8 cellular contexts compared by ENCODE assay signal in genomic region chr15:89750560-89751542, GRCh38. TPM values are rescaled to one million over a fixed set of nuclear protein-coding genes. Genes with fewer than 3 reads are reported as not detected.
A peak's percentile ranks its signal among the peaks of the same experiment; 100 is the strongest.
DNase-seq lines count a peak whose midpoint lies in the region; ATAC-seq and TF ChIP-seq lines count a peak whose summit lies in the region.

A gene with protein sequence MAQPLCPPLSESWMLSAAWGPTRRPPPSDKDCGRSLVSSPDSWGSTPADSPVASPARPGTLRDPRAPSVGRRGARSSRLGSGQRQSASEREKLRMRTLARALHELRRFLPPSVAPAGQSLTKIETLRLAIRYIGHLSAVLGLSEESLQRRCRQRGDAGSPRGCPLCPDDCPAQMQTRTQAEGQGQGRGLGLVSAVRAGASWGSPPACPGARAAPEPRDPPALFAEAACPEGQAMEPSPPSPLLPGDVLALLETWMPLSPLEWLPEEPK (minus strand): TSS chr15:89751249. CDS start chr15:89751231, 18 bp downstream.

- H3K27ac ChIP-seq in AG04450 (ENCODE audit: low read depth, low read length) = no peak within 1 kb of the TSS
- peak within 1 kb of the TSS; percentile 100 for H3K27ac ChIP-seq in VCaP
- no peak within 1 kb of the TSS for H3K27ac ChIP-seq in mammary epithelial cell (ENCODE audit: insufficient read depth, low read depth, low read length)

- H3K36me3 Mint-ChIP-seq in immature natural killer cell = no peaks in the 10 kb centered on the region

- peak within 1 kb of the TSS; percentile 98 for H2AFZ ChIP-seq in mammary epithelial cell (ENCODE audit: low read depth, low read length)

- no peaks in the 10 kb centered on the region for H3K79me2 ChIP-seq in mammary epithelial cell (ENCODE audit: insufficient read depth, low read length)

- peaks cover 3 to 14% (median 6%) of the 10 kb centered on the region in 3 donors for H3K27me3 Mint-ChIP-seq in immature natural killer cell (ENCODE audit: low read depth in 3 of 3)

- H3K4me1 Mint-ChIP-seq in immature natural killer cell = peaks cover 6 to 8% of the 10 kb centered on the region in 2 donors

- peak within 1 kb of the TSS; percentile 72 to 80 (median 80) for H3K4me3 Mint-ChIP-seq in immature natural killer cell

- peak within 1 kb of the TSS in 1 of 6 donors; percentile 64 for H3K27ac Mint-ChIP-seq in immature natural killer cell

- H3K36me3 ChIP-seq in mammary epithelial cell (ENCODE audit: insufficient read depth, low read length) = no peaks in the 10 kb centered on the region

- WGBS in mammary epithelial cell (ENCODE audit: low coverage, missing lambda C conversion rate) = 3% methylated on average over 16 of the region's 114 CpGs

- CTCF ChIA-PET in AG04450 (lab: Charles Lee) = interaction anchor here (0.9 to 19.0 kb wide), 5 partner anchors 10 to 138 kb away, joined by 3 to 498 read pairs (median 13); no protein-coding TSS in a partner anchor
- CTCF ChIA-PET in mammary epithelial cell (lab: Charles Lee; ENCODE audit: low non-redundant PET) = interaction anchor here (0.6 kb wide), 1 partner anchor 25 kb away, joined by 4 read pairs; no protein-coding TSS in a partner anchor

- no peaks in the 10 kb centered on the region for H4K20me1 ChIP-seq in mammary epithelial cell (ENCODE audit: insufficient read depth, low read length)

- DNase-seq in AG04450 (ENCODE audit: low read depth, low spot score) (peak; percentile 67), NCI-H2171 treated with DMSO at 0.1 percent for 48 hours (lab: John Stamatoyannopoulos, UW) (peak; percentile 92), mammary epithelial cell (peak; percentile 85), immature natural killer cell (peak; percentile 90 to 93 (median 93)), smooth muscle cell of the brain vasculature (ENCODE audit: low read depth, low spot score) (peak; percentile 56)

- in situ Hi-C loops in mammary epithelial cell (cut with MboI; ENCODE audit: low sequenced_read_pairs in 2 of 2) = loop anchor here (10.0 to 25.0 kb wide), 2 partner anchors 334 to 336 kb away; no protein-coding TSS in a partner anchor

- H3K9me3 ChIP-seq in AG04450 (ENCODE audit: control insufficient read depth, insufficient read depth, low read length) (no peaks in the 10 kb centered on the region; the same call in 1 of the 2 replicates), mammary epithelial cell (replicated peaks; ENCODE audit: insufficient read depth, low read length) (no peaks in the 10 kb centered on the region)

- intact Hi-C loops in mammary epithelial cell (cut with micrococcal nuclease) = loop anchor here (1.0 kb wide), 1 partner anchor 104 kb away; no protein-coding TSS in a partner anchor

- H3K9me3 Mint-ChIP-seq in immature natural killer cell = no peaks in the 10 kb centered on the region

- H3K4me3 ChIP-seq in AG04450 (ENCODE audit: low read depth, low read length) = peak within 1 kb of the TSS; percentile 59
- H3K4me3 ChIP-seq in mammary epithelial cell (replicated peaks in 1 of 3; ENCODE audit: insufficient read depth in 1 of 3, low read depth in 2 of 3, low read length in 3 of 3) = peak within 1 kb of the TSS; percentile 44 to 65 (median 58)

- peak within 1 kb of the TSS; percentile 97 for H3K4me2 ChIP-seq in mammary epithelial cell (ENCODE audit: insufficient read depth, low read depth, low read length)

- peaks cover 16% of the 10 kb centered on the region for H3K4me1 ChIP-seq in mammary epithelial cell (ENCODE audit: insufficient read depth, low read length)

- no TSS peak for BruUV-seq in mammary epithelial cell (replicated peaks; lab: Mats Ljungman, UMichigan)

- no peak within 1 kb of the TSS for H3K9ac ChIP-seq in mammary epithelial cell (ENCODE audit: insufficient read depth, low read length)

- POLR2A ChIA-PET in AG04450 (lab: Yijun Ruan, JAX) = interaction anchor here (0.9 kb wide), 1 partner anchor 10 kb away, joined by 4 read pairs; no protein-coding TSS in a partner anchor

- ATAC-seq in GM18873 (IDR thresholded peaks at IDR 0.05; ENCODE audit: low FRiP score, unreplicated experiment) (peak; percentile 91), HG03135 (IDR thresholded peaks at IDR 0.05; ENCODE audit: unreplicated experiment) (peak; percentile 96)

- dilution Hi-C loops in mammary epithelial cell (cut with HindIII; ENCODE audit: low sequenced_read_pairs) = loop anchor here (5.0 kb wide), 3 partner anchors 46 to 466 kb away; no protein-coding TSS in a partner anchor

- TF ChIP-seq CTCF in AG04450 (IDR thresholded peaks at IDR 0.05; ENCODE audit: low read depth, low read length) = peak; percentile 70
- peak; percentile 86 for TF ChIP-seq CTCF in VCaP (conservative IDR thresholded peaks at IDR 0.05)
- TF ChIP-seq CTCF in mammary epithelial cell (conservative IDR thresholded peaks at IDR 0.05 in 1 of 2, IDR thresholded peaks at IDR 0.05 in 1 of 2; ENCODE audit: extremely low read depth in 1 of 2, insufficient read depth in 1 of 2, low read depth in 1 of 2, low read length in 2 of 2) = peak; percentile 42 to 79

- peaks cover 33% of the 10 kb centered on the region for H3K27me3 ChIP-seq in AG04450 (ENCODE audit: control insufficient read depth, insufficient read depth, low read length)
- no peaks in the 10 kb centered on the region for H3K27me3 ChIP-seq in mammary epithelial cell (ENCODE audit: insufficient read depth, low read length)

RNA-seq across cellular contexts. Expression of the gene that starts here (rescaled TPM):
- 0.17 and 0.30 TPM in 2 replicates for polyA plus RNA-seq in AG04450 (2011; rRNA removed)
- not detected in 2 replicates for polyA minus RNA-seq in AG04450 (2011; rRNA and poly(A)+ RNA removed)
- total RNA-seq in mammary epithelial cell = under 1 TPM in 1 of 2 donors, not detected in 1; under 0.01 TPM
- polyA plus RNA-seq in mammary epithelial cell = not detected
- not detected for polyA minus RNA-seq in mammary epithelial cell
- 1 to 10 TPM; 1.8 to 5.4 (median 4.5) TPM for polyA plus RNA-seq in immature natural killer cell

Comparison
In these comparisons a context has a peak if more than half of its experiments do, and no peak if none do; other contexts are left out.
1. Peak in DNase-seq and H3K4me3 ChIP-seq in AG04450; RNA of the gene not detected or under 1 TPM.
2. Peak in DNase-seq, H3K4me3 ChIP-seq and H3K4me2 ChIP-seq in mammary epithelial cell; RNA of the gene not detected or under 1 TPM.